9 cellular contexts compared by ENCODE assay signal in the genomic region with DNA sequence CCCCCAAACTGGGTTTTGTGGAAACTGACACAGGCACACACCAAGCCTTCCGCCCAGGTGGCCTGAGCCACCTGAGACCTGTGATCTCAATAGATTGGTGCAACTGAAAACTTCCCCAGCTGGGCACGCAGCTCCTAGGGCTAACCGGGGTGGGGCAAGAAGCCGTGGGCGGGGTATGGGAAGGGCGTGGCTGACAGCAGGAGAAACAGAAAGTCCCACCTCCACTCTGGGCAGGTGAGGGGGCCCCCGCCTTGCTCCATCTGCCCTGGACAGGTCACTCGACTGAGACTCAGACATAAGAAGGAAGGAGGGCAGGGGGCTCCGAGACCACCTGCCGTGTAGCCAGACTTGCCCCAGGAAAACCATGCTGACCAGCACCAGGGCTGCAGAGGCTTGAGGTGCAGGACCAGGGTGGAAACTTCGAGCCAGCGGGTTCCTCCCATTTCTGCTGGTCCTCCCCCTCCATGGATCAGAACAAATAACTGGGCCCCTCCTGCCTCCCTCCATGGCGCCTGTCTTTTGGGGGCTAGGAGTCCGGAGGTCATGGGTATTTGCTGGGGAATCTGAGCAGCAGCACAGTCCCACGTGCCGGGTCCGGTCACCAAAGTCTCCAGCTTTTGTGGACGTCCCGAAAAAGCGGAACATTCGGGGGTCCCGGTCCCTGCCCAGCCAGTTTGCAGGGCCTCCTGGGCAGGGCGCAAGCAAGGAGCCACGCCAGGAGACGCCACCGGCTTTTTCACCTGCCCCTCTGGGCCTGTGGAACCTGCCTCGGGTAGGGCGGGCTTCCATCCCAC. TPM values are rescaled to one million over a fixed set of nuclear protein-coding genes. Genes with fewer than 3 reads are reported as not detected.
DNase-seq lines count a peak whose midpoint lies in the region; ATAC-seq and TF ChIP-seq lines count a peak whose summit lies in the region.
"Had no signal": no experiment of that assay in that cellular context is flagged by ENCODE, and none has a peak within 500 bp of the region (broad histone marks: within the 10 kb centered on the region; RNA-seq: fewer than 3 reads in every experiment).

No MANE protein-coding gene starts in this region.

- peak overlapping the region; percentile 84 to 96 (median 89) for H3K4me3 Mint-ChIP-seq in naive B cell

- peak overlapping the region; percentile 73 to 85 for H3K9ac ChIP-seq in stomach smooth muscle (ENCODE audit: low read length in 2 of 2)

- H3K27me3 ChIP-seq in stomach smooth muscle (ENCODE audit: control insufficient read depth in 1 of 2, insufficient read depth in 2 of 2, low read length in 2 of 2), result no peaks in the 10 kb centered on the region

- no peaks in the 10 kb centered on the region for H3K36me3 ChIP-seq in stomach smooth muscle (ENCODE audit: control insufficient read depth in 2 of 2, insufficient read depth in 2 of 2, low read length in 2 of 2)

- ATAC-seq in naive B cell (ENCODE audit: low read depth in 2 of 2) (peak; percentile 79 to 80), GM19023 (IDR thresholded peaks at IDR 0.05; ENCODE audit: unreplicated experiment) (no peak)

- DNase-seq in GM12864 (ENCODE audit: low read depth) (peak; percentile 46), NCI-H2227 (lab: John Stamatoyannopoulos, UW; ENCODE audit: unreplicated experiment) (peak; percentile 48), epithelial cell of proximal tubule (ENCODE audit: low read depth) (no peak), naive B cell (peak; percentile 78), superior temporal gyrus (ENCODE audit: extremely low spot score) (no peak)
- peak; percentile 74 for DNase-seq in activated CD8-positive, alpha-beta memory T cell treated with anti-CD3 and anti-CD28 coated beads for 24 hours

- peak overlapping the region; percentile 88 to 96 (median 91) for H3K27ac Mint-ChIP-seq in naive B cell

- H3K9me3 Mint-ChIP-seq in naive B cell, result no peaks in the 10 kb centered on the region

- H3K4me1 ChIP-seq in stomach smooth muscle (ENCODE audit: control insufficient read depth, insufficient read depth, low read length), result peaks cover 58% of the 10 kb centered on the region

- H3K4me3 ChIP-seq in GM12864 (ENCODE audit: low read depth, low read length) (no peak overlapping the region), epithelial cell of proximal tubule (ENCODE audit: low read depth, low read length) (peak overlapping the region; percentile 63), stomach smooth muscle (ENCODE audit: low read length in 2 of 2) (peak overlapping the region; percentile 83 to 84)

- H3K27ac ChIP-seq in stomach smooth muscle (ENCODE audit: low read length), result peak overlapping the region; percentile 77

- no peaks in the 10 kb centered on the region for H3K36me3 Mint-ChIP-seq in naive B cell

- H3K27me3 Mint-ChIP-seq in naive B cell, result peaks cover 0 to 11% (median 10%) of the 10 kb centered on the region in 3 donors

- H3K9me3 ChIP-seq in stomach smooth muscle (ENCODE audit: control insufficient read depth in 2 of 2, low read length in 2 of 2), result no peaks in the 10 kb centered on the region

- TF ChIP-seq CTCF in GM12864 (IDR thresholded peaks at IDR 0.05; ENCODE audit: low read depth, low read length, missing control alignments), result no peak
- TF ChIP-seq CTCF in epithelial cell of proximal tubule (conservative IDR thresholded peaks at IDR 0.05; ENCODE audit: low read depth, low read length), result no peak

- peaks cover 19 to 31% (median 26%) of the 10 kb centered on the region in 3 donors for H3K4me1 Mint-ChIP-seq in naive B cell

RNA-seq across cellular contexts. Expression of a gene that starts 1.3 kb away (rescaled TPM):
- 64.9 and 78.3 TPM in 2 replicates for total RNA-seq in epithelial cell of proximal tubule
- 1 to 10 TPM in 1 of 6 donors, under 1 TPM in 5; 0.40 to 1.1 (median 0.65) TPM for polyA plus RNA-seq in naive B cell (ENCODE audit: low read depth in 6 of 6)

RNA-seq across cellular contexts. Expression of a gene that starts 20.9 kb away (rescaled TPM):
- 0.29 TPM in 2 replicates for total RNA-seq in epithelial cell of proximal tubule
- 1 to 10 TPM in 5 of 6 donors, not detected in 1; 1.3 to 2.9 (median 1.6) TPM for polyA plus RNA-seq in naive B cell (ENCODE audit: low read depth in 6 of 6)
- total RNA-seq: activated CD8-positive, alpha-beta memory T cell treated with anti-CD3 and anti-CD28 coated beads for 36 hours had no signal

RNA-seq across cellular contexts. Expression of a gene that starts 55.9 kb away (rescaled TPM):
- total RNA-seq in epithelial cell of proximal tubule, result 258 and 338 TPM in 2 replicates
- polyA plus RNA-seq in naive B cell (ENCODE audit: low read depth in 6 of 6), result 10 to 100 TPM in 1 of 6 donors, 1 to 10 TPM in 5; 1.2 to 17.1 (median 3.7) TPM

Comparison
In these comparisons a context has a peak if more than half of its experiments do, and no peak if none do; other contexts are left out.
1. DNase-seq: peak in GM12864 (single experiment), NCI-H2227 (single experiment), activated CD8-positive, alpha-beta memory T cell treated with anti-CD3 and anti-CD28 coated beads for 24 hours (single experiment) and naive B cell (single experiment); none in epithelial cell of proximal tubule (single experiment) and superior temporal gyrus (single experiment).